31 cellular contexts compared by ENCODE assay signal in genomic region chr3:42461762-42462161, GRCh38. TPM values are rescaled to one million over a fixed set of nuclear protein-coding genes. Genes with fewer than 3 reads are reported as not detected.
"Had no signal": no experiment of that assay in that cellular context is flagged by ENCODE, and none has a peak within 500 bp of the region (broad histone marks: within the 10 kb centered on the region; RNA-seq: fewer than 3 reads in every experiment).

No MANE protein-coding gene starts in this region.

- FAIRE-seq: urothelium cell line had no signal

- H3K36me3 ChIP-seq: stomach, suprapubic skin, thoracic aorta, thyroid gland, tibial artery, tibial nerve, transverse colon, upper lobe of left lung, upper lobe of right lung, uterus, vagina had no signal

- H3K4me1 ChIP-seq: stomach, suprapubic skin, testis, thyroid gland, tibial artery, tibial nerve, transverse colon, upper lobe of left lung, upper lobe of right lung, uterus, vagina had no signal

- ATAC-seq: stimulated activated effector memory CD8-positive, alpha-beta T cell treated with anti-CD3 and anti-CD28 coated beads, Interleukin-12 subunit alpha, Interleukin-12 subunit beta, amount 100 ng/mL, for 72 hours; stimulated activated memory B cell treated with anti-CD40 and anti-IgM and Interleukin-4, amounts not matched to agents 10 μg/mL and 1 μg/mL and 100 μg/mL, for 72 hours; stimulated activated naive B cell treated with anti-CD40 and anti-IgM and Interleukin-4, amounts not matched to agents 10 μg/mL and 1 μg/mL and 100 μg/mL, for 72 hours; stimulated activated naive CD8-positive, alpha-beta T cell treated with anti-CD3 and anti-CD28 coated beads, Interleukin-15, amount 100 ng/mL, for 72 hours; stimulated activated naive CD8-positive, alpha-beta T cell treated with anti-CD3 and anti-CD28 coated beads, Interleukin-15, Interleukin-2, amounts not matched to agents 100 U/mL and 50 U/mL, for 24 hours; upper lobe of right lung had no signal

- H3K27me3 ChIP-seq: stomach, suprapubic skin, testis, thyroid gland, tibial artery, tibial nerve, transverse colon, upper lobe of left lung, upper lobe of right lung, uterus, vagina had no signal

- H3K27ac ChIP-seq: stomach, suprapubic skin, testis, thoracic aorta, thyroid gland, tibial artery, tibial nerve, transverse colon, upper lobe of left lung, upper lobe of right lung, uterus, vagina had no signal

- H3K9me3 ChIP-seq: stomach, suprapubic skin, testis, thoracic aorta, thyroid gland, tibial artery, tibial nerve, transverse colon, upper lobe of left lung, upper lobe of right lung, uterus, vagina had no signal

- H3K4me3 ChIP-seq: stomach, suprapubic skin, testis, thoracic aorta, thyroid gland, tibial artery, tibial nerve, transverse colon, upper lobe of left lung, upper lobe of right lung, uterus, vagina had no signal

- DNase-seq: stimulated activated CD4-positive, alpha-beta T cell treated with anti-CD3 and anti-CD28 coated beads, Interleukin-2, amount 100 ng/mL, for 48 hours; stimulated activated CD4-positive, alpha-beta T cell treated with anti-CD3 and anti-CD28 coated beads, Interleukin-4, amount 100 ng/mL, for 1 hour; stimulated activated CD4-positive, alpha-beta T cell treated with anti-CD3 and anti-CD28 coated beads, Interleukin-4, amount 100 ng/mL, for 24 hours; stimulated activated CD4-positive, alpha-beta T cell treated with anti-CD3 and anti-CD28 coated beads, Interleukin-4, amount 100 ng/mL, for 4 hours; stimulated activated CD8-positive, alpha-beta memory T cell treated with anti-CD3 and anti-CD28 coated beads, Interleukin-4, amount 100 ng/mL, for 48 hours; stimulated activated naive B cell treated with anti-CD40 and anti-IgM and Interleukin-4, amounts not matched to agents 10 μg/mL and 1 μg/mL and 100 μg/mL, for 72 hours; stimulated activated naive CD4-positive, alpha-beta T cell; stimulated activated naive CD4-positive, alpha-beta T cell treated with Interleukin-2 at 50 U/mL for 16 hours; stimulated activated naive CD8-positive, alpha-beta T cell treated with anti-CD3 and anti-CD28 coated beads, Interleukin-15, amount 100 ng/mL, for 72 hours; stimulated activated naive CD8-positive, alpha-beta T cell treated with anti-CD3 and anti-CD28 coated beads, Interleukin-15, Interleukin-2, amounts not matched to agents 100 U/mL and 50 U/mL, for 24 hours; stomach; substantia nigra; testis; thyroid gland; tibial artery; transverse colon; trophoblast cell; upper lobe of left lung; upper lobe of right lung; uterus had no signal

RNA-seq across cellular contexts. Expression of gene LYZL4, which starts 51.4 kb away (rescaled TPM):
- total RNA-seq: stomach, subcutaneous adipose tissue, suprapubic skin, temporal lobe, thoracic aorta, thyroid gland, tibial nerve, transverse colon, upper lobe of left lung, upper lobe of right lung, ureter, urinary bladder, uterus, vagina had no signal
- polyA plus RNA-seq: stomach, urinary bladder had no signal
